8 cellular contexts compared by ENCODE assay signal in the genomic region with DNA sequence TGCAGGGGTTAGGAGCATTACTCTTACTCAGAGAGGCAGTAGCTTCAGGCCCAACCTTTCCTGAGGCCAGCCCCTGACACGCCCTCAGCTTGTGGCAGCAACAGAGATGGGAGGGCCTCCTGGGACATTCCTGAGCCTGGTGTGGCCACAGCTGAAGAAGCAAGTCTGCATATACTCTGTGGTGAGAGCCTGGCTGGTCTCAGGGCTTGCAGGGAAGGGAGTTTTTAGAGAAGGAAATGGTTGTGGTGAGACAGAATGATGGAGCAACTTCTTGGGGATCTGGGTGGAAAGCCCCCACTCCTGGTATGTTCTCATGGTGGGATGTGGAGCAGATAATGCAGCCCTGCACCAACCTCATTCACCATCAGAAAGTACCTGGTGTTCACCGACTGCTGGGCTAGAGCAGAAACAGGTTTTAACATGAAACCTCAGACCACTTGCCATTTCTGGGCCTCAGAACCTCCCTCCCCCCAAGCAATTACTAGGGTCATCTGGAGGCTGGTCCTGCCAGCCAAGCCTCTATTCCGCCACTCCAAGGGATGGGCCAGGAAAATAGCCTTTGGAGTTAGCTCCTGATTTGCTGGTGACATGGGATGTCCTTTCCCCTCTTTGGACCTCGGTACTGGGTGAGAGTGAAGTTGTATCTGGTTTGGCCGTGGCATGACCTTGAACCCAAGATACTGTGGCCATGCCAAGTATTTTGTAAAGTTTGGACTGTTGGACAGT. TPM values are rescaled to one million over a fixed set of nuclear protein-coding genes. Genes with fewer than 3 reads are reported as not detected.
A peak's percentile ranks its signal among the peaks of the same experiment; 100 is the strongest.
DNase-seq lines count a peak whose midpoint lies in the region; ATAC-seq, FAIRE-seq and TF ChIP-seq lines count a peak whose summit lies in the region.

No MANE protein-coding gene starts in this region.

- no peak overlapping the region for H3K27ac ChIP-seq in CD4-positive, alpha-beta T cell (ENCODE audit: low read depth, low read length)
- H3K27ac ChIP-seq in adrenal gland: peak overlapping the region; percentile 26 to 87 (median 61)
- H3K27ac ChIP-seq in right atrium auricular region: peak overlapping the region in 1 of 2 donors; percentile 59

- peaks cover 25 to 56% of the 10 kb centered on the region in 2 donors for H3K4me1 ChIP-seq in adrenal gland (replicated peaks in 1 of 2)
- H3K4me1 ChIP-seq in right atrium auricular region: peaks cover 0 to 61% of the 10 kb centered on the region in 2 donors

- no peaks in the 10 kb centered on the region for H3K36me3 Mint-ChIP-seq in CD4-positive, alpha-beta T cell (ENCODE audit: low read depth)

- FAIRE-seq in RCC 7860 (lab: Jason Lieb, UNC): peak; percentile 86

- H3K4me1 Mint-ChIP-seq in CD4-positive, alpha-beta T cell (ENCODE audit: low read depth): peaks cover 28% of the 10 kb centered on the region

- H3K36me3 ChIP-seq in adrenal gland (replicated peaks in 1 of 2) (no peaks in the 10 kb centered on the region), right atrium auricular region (no peaks in the 10 kb centered on the region)

- H3K27ac Mint-ChIP-seq in CD4-positive, alpha-beta T cell: peak overlapping the region; percentile 59

- 47 to 61% (median 51%) methylated on average over 4 to 5 of the region's 5 CpGs for WGBS in adrenal gland, 4 donors

- H3K27me3 ChIP-seq in CD4-positive, alpha-beta T cell (ENCODE audit: control insufficient read depth, insufficient read depth, low read length): no peaks in the 10 kb centered on the region
- H3K27me3 ChIP-seq in adrenal gland (no peaks in the 10 kb centered on the region), right atrium auricular region (no peaks in the 10 kb centered on the region)

- no peaks in the 10 kb centered on the region for H3K9me3 Mint-ChIP-seq in CD4-positive, alpha-beta T cell

- H3K9me3 ChIP-seq in CD4-positive, alpha-beta T cell (ENCODE audit: control insufficient read depth, low read length): no peaks in the 10 kb centered on the region
- no peaks in the 10 kb centered on the region for H3K9me3 ChIP-seq in adrenal gland (replicated peaks in 1 of 3)
- no peaks in the 10 kb centered on the region for H3K9me3 ChIP-seq in right atrium auricular region

- CTCF ChIA-PET in CD4-positive, alpha-beta T cell (lab: Charles Lee): no interaction called here

- H3K4me3 Mint-ChIP-seq in CD4-positive, alpha-beta T cell: no peak overlapping the region

- peak; percentile 83 for ATAC-seq in CD4-positive, alpha-beta T cell (ENCODE audit: poor library complexity)
- ATAC-seq in GM19328 (IDR thresholded peaks at IDR 0.05; ENCODE audit: unreplicated experiment) (peak; percentile 67), HG03196 (IDR thresholded peaks at IDR 0.05; ENCODE audit: unreplicated experiment) (peak; percentile 79)

- H3K27me3 Mint-ChIP-seq in CD4-positive, alpha-beta T cell: no peaks in the 10 kb centered on the region

- POLR2A ChIA-PET in CD4-positive, alpha-beta T cell (lab: Charles Lee): interaction anchor here (0.6 to 2.6 kb wide), 3 partner anchors 11 to 27 kb away, joined by 3 to 10 read pairs (median 4); a partner anchor contains a TSS

- DNase-seq in CD4-positive, alpha-beta T cell: peak in 3 of 10 experiments; percentile 20 to 36 (median 30)
- DNase-seq in RCC 7860 (ENCODE audit: low spot score) (peak; percentile 89), adrenal gland (peak; percentile 53 to 88 (median 82)), right atrium auricular region (ENCODE audit: low spot score) (peak; percentile 88), smooth muscle cell of the brain vasculature (ENCODE audit: low read depth, low spot score) (peak; percentile 78), COR-L47 (lab: John Stamatoyannopoulos, UW) (no peak)

- intact Hi-C loops in CD4-positive, alpha-beta T cell (cut with DNase I, micrococcal nuclease): no loop called here
- intact Hi-C loops in adrenal gland (cut with DNase I): no loop called here

- H3K4me3 ChIP-seq in adrenal gland (no peak overlapping the region), right atrium auricular region (no peak overlapping the region)

- peak in 1 of 2 donors; percentile 41 for TF ChIP-seq POLR2A in adrenal gland (IDR thresholded peaks at IDR 0.05)

- no peak for TF ChIP-seq CTCF in CD4-positive, alpha-beta T cell (IDR thresholded peaks at IDR 0.05)
- TF ChIP-seq CTCF in adrenal gland (IDR thresholded peaks at IDR 0.05): no peak
- TF ChIP-seq CTCF in right atrium auricular region (IDR thresholded peaks at IDR 0.05): no peak

RNA-seq across cellular contexts. Expression of a gene that starts 28.0 kb away (rescaled TPM):
- 10 to 100 TPM; 33.4 to 37.4 TPM for total RNA-seq in CD4-positive, alpha-beta T cell
- total RNA-seq in adrenal gland: 10 to 100 TPM; 16.9 to 36.5 (median 26.0) TPM
- 10 to 100 TPM in 1 of 3 donors, 1 to 10 TPM in 2; 4.7 to 10.5 (median 6.7) TPM for polyA plus RNA-seq in adrenal gland
- total RNA-seq in right atrium auricular region: 10 to 100 TPM; 10.2 to 10.3 TPM

RNA-seq across cellular contexts. Expression of a gene that starts 44.0 kb away (rescaled TPM):
- total RNA-seq in CD4-positive, alpha-beta T cell: 10 to 100 TPM; 25.6 to 30.4 TPM
- total RNA-seq in adrenal gland (100 to 1,000 TPM; 105 to 176 (median 144) TPM), right atrium auricular region (100 to 1,000 TPM; 120 to 162 TPM)
- polyA plus RNA-seq in adrenal gland: 100 to 1,000 TPM in 1 of 3 donors, 10 to 100 TPM in 2; 55.3 to 245 (median 75.7) TPM
